ENCODE assay signal across 8 cellular contexts in genomic region chr7:100965723-100966541, GRCh38. TPM values are rescaled to one million over a fixed set of nuclear protein-coding genes. Genes with fewer than 3 reads are reported as not detected.
DNase-seq lines count a peak whose midpoint lies in the region; ATAC-seq and TF ChIP-seq lines count a peak whose summit lies in the region.

No MANE protein-coding gene starts in this region.

- peaks cover 6 to 77% of the 10 kb centered on the region in 2 donors for H3K27me3 ChIP-seq in tibial artery

- H3K4me3 ChIP-seq in GM12865 (ENCODE audit: low read depth, low read length) (no peak overlapping the region), foreskin fibroblast (ENCODE audit: low read depth in 1 of 2, low read length in 2 of 2) (no peak overlapping the region), tibial artery (peak overlapping the region in 1 of 2 donors; percentile 30)

- ATAC-seq in omental fat pad (ENCODE audit: low FRiP score) = peak; percentile 40
- ATAC-seq in HG03565 (IDR thresholded peaks at IDR 0.05; ENCODE audit: unreplicated experiment) = no peak

- no peak overlapping the region for H3K27ac ChIP-seq in tibial artery

- peak; percentile 91 for TF ChIP-seq CTCF in GM12865 (IDR thresholded peaks at IDR 0.05; ENCODE audit: insufficient read depth, low read depth, low read length, missing control alignments)
- peak; percentile 68 for TF ChIP-seq CTCF in foreskin fibroblast (IDR thresholded peaks at IDR 0.05; ENCODE audit: low read depth, low read length)
- peak in 1 of 3 donors; percentile 10 for TF ChIP-seq CTCF in omental fat pad (IDR thresholded peaks at IDR 0.05)
- TF ChIP-seq CTCF in tibial artery (IDR thresholded peaks at IDR 0.05) = peak; percentile 43 to 48

- H3K36me3 ChIP-seq in tibial artery = no peaks in the 10 kb centered on the region

- intact Hi-C loops in tibial artery (cut with DNase I; ENCODE audit: low total_unique reads) = no loop called here

- H3K4me1 ChIP-seq in tibial artery = peaks cover 0 to 19% (median 14%) of the 10 kb centered on the region in 4 donors

- no peaks in the 10 kb centered on the region for H3K9me3 ChIP-seq in tibial artery

- DNase-seq in GM12865 (ENCODE audit: low read depth) (peak; percentile 67), HuH-7 (ENCODE audit: low spot score) (peak; percentile 96), foreskin fibroblast (peak; percentile 46 to 84), omental fat pad (ENCODE audit: low spot score) (peak; percentile 46), tibial artery (peak in 1 of 2 donors; percentile 73), NCI-H1694 treated with DMSO at 0.1 percent for 48 hours (lab: John Stamatoyannopoulos, UW) (no peak)
- peak; percentile 72 for DNase-seq in activated CD8-positive, alpha-beta memory T cell treated with anti-CD3 and anti-CD28 coated beads, Interleukin-2, amount 50 U/mL, for 4 hours

RNA-seq across cellular contexts. Expression of gene MUC12, which starts 3.4 kb away (rescaled TPM):
- 1 to 10 TPM in 1 of 4 donors, not detected in 3; 2.4 TPM for total RNA-seq in omental fat pad

RNA-seq across cellular contexts. Expression of gene MUC3A, which starts 16.6 kb away (rescaled TPM):
- 1 to 10 TPM in 1 of 4 donors, under 1 TPM in 3; 0.09 to 1.1 (median 0.24) TPM for total RNA-seq in omental fat pad

RNA-seq across cellular contexts. Expression of gene MUC17, which starts 53.9 kb away (rescaled TPM):
- not detected for total RNA-seq in omental fat pad
